10 cellular contexts compared by ENCODE assay signal in the genomic region with DNA sequence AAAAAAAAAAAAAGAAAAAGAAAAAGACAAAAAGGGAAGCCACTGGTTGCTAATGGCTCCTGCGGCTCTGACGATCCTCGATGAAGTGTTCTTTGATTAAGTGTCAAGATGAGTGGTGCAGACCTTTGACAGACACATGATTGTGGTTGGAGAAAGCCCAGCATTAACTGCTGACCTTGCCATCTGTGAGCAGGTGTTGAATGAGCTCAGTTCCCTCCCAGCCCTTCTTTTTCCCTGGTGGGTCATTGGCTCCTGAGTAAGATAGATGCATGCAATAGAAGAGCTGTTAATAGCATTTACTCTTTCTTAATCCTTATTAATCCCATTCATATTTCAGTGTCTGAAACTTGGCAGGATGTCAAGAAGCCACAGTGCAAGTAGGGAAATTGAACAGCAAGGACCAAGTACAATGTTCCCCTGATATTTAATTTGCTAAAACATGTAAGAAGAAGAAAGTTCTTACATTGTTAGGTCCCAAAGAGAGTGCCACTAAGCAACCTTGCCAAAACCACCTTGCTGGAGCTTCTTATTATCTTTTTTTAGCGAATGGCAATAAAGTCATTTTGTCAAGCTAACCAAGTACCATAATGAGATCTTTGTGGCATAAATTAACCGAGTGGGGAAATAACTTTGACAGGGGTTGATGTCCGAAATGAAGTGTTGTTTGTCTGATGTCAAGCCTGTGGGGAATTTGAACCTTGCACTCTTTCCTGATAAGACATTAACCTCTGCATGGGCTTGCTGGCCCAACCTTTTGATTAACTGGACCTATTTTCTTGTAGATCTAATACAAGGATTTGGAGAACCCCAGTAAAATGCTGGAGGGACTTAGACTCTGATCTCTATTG.
DNase-seq lines count a peak whose midpoint lies in the region; ATAC-seq and TF ChIP-seq lines count a peak whose summit lies in the region.
"Had no signal": no experiment of that assay in that cellular context is flagged by ENCODE, and none has a peak within 500 bp of the region (broad histone marks: within the 10 kb centered on the region; RNA-seq: fewer than 3 reads in every experiment).

No MANE protein-coding gene starts in this region.

- H3K36me3 Mint-ChIP-seq in activated CD4-positive, alpha-beta T cell treated with anti-CD3 and anti-CD28 coated beads for 36 hours (ENCODE audit: low read depth), result no peaks in the 10 kb centered on the region

- DNase-seq in COR-L47 (lab: John Stamatoyannopoulos, UW) (peak; percentile 25), IMR-90 (peak; percentile 78), SK-MEL-5 (ENCODE audit: low read depth, low spot score) (peak; percentile 85), lower lobe of right lung (no peak), SK-N-DZ (ENCODE audit: low spot score) (no peak)
- DNase-seq in activated CD4-positive, alpha-beta T cell treated with anti-CD3 and anti-CD28 coated beads for 36 hours, result no peak
- DNase-seq: activated naive CD4-positive, alpha-beta T cell treated with anti-CD3 and anti-CD28 coated beads, Interleukin-2, amount 50 U/mL, for 16 hours; stimulated activated naive CD8-positive, alpha-beta T cell treated with anti-CD3 and anti-CD28 coated beads, Interleukin-15, Interleukin-2, amounts not matched to agents 100 U/mL and 50 U/mL, for 24 hours had no signal

- no peak overlapping the region for H2BK15ac ChIP-seq in IMR-90 (ENCODE audit: low read depth, low read length)

- H3K56ac ChIP-seq in IMR-90 (ENCODE audit: extremely low read depth, insufficient read depth, low read length), result no peak overlapping the region

- ATAC-seq in IMR-90 (ENCODE audit: low read depth) (no peak), lower lobe of right lung (peak; percentile 41 to 46), HG03571 (IDR thresholded peaks at IDR 0.05; ENCODE audit: unreplicated experiment) (no peak), GM18858 (IDR thresholded peaks at IDR 0.05; ENCODE audit: unreplicated experiment) (no peak)
- ATAC-seq in activated CD4-positive, alpha-beta T cell treated with anti-CD3 and anti-CD28 coated beads for 36 hours, result no peak
- ATAC-seq: stimulated activated naive CD8-positive, alpha-beta T cell treated with anti-CD3 and anti-CD28 coated beads, Interleukin-15, Interleukin-2, amounts not matched to agents 100 U/mL and 50 U/mL, for 24 hours had no signal

- no peak overlapping the region for H3K27ac ChIP-seq in IMR-90 (ENCODE audit: insufficient read depth, low read length)
- no peak overlapping the region for H3K27ac ChIP-seq in lower lobe of right lung

- no peak overlapping the region for H3K23ac ChIP-seq in IMR-90 (ENCODE audit: low read depth, low read length)

- no peak overlapping the region for H3K18ac ChIP-seq in IMR-90 (ENCODE audit: low read depth, low read length)

- no peak overlapping the region for H3K4me2 ChIP-seq in IMR-90 (ENCODE audit: low read depth, low read length)

- H3K14ac ChIP-seq in IMR-90 (replicated peaks; ENCODE audit: low read depth, low read length), result no peak overlapping the region

- H3K79me1 ChIP-seq in IMR-90 (ENCODE audit: low read depth in 1 of 2, low read length in 2 of 2), result peaks cover 39 to 73% of the 10 kb centered on the region in 2 experiments

- H3K9me3 Mint-ChIP-seq in activated CD4-positive, alpha-beta T cell treated with anti-CD3 and anti-CD28 coated beads for 36 hours (ENCODE audit: low read depth), result no peaks in the 10 kb centered on the region

- CTCF ChIA-PET in IMR-90 (lab: Yijun Ruan, JAX), result no interaction called here
- CTCF ChIA-PET in activated CD4-positive, alpha-beta T cell treated with anti-CD3 and anti-CD28 coated beads for 36 hours (lab: Charles Lee), result interaction anchor here (0.9 to 2.1 kb wide), 3 partner anchors 10 to 160 kb away, joined by 4 to 8 read pairs (median 8); no protein-coding TSS in a partner anchor

- H4K20me1 ChIP-seq in IMR-90 (ENCODE audit: insufficient read depth, low read length), result peaks cover 42% of the 10 kb centered on the region

- H2AK5ac ChIP-seq in IMR-90 (ENCODE audit: low read depth, low read length), result no peak overlapping the region

- no peak overlapping the region for H2AK9ac ChIP-seq in IMR-90 (replicated peaks; ENCODE audit: low read depth, low read length, poor library complexity)

- H3K4me3 ChIP-seq in IMR-90 (ENCODE audit: insufficient read depth, low read depth, low read length), result no peak overlapping the region
- H3K4me3 ChIP-seq in lower lobe of right lung, result no peak overlapping the region

- no peak overlapping the region for H3K9ac ChIP-seq in IMR-90 (ENCODE audit: low read depth, low read length)

- H4K8ac ChIP-seq in IMR-90 (ENCODE audit: low read depth in 2 of 2, low read length in 2 of 2), result no peak overlapping the region

- in situ Hi-C loops in IMR-90 (cut with MboI; ENCODE audit: low sequenced_read_pairs) (no loop called here), SK-MEL-5 (cut with HindIII; ENCODE audit: low pct_unique_long_range_greater_than_20kb, low sequenced_read_pairs) (no loop called here)

- no peak for TF ChIP-seq RAD21 in IMR-90 (IDR thresholded peaks at IDR 0.05; ENCODE audit: low read length)

- dilution Hi-C loops in IMR-90 (cut with HindIII; ENCODE audit: low sequenced_read_pairs, unreplicated experiment), result no loop called here

- peaks cover 63% of the 10 kb centered on the region for H3K4me1 Mint-ChIP-seq in activated CD4-positive, alpha-beta T cell treated with anti-CD3 and anti-CD28 coated beads for 36 hours

- no peak overlapping the region for H2BK120ac ChIP-seq in IMR-90 (ENCODE audit: low read depth, low read length)

- POLR2A ChIA-PET in IMR-90 (lab: Charles Lee; ENCODE audit: unreplicated experiment), result no interaction called here
- POLR2A ChIA-PET in activated CD4-positive, alpha-beta T cell treated with anti-CD3 and anti-CD28 coated beads for 36 hours (lab: Charles Lee), result interaction anchor here (1.0 kb wide), 1 partner anchor 83 kb away, joined by 3 read pairs; no protein-coding TSS in a partner anchor

- WGBS in IMR-90 (ENCODE audit: extremely low coverage in 2 of 2, insufficient read length in 1 of 2), 2 experiments, result 40% methylated on average over 1 of the region's 6 CpGs; no CpG with 5 or more reads in 1 of the 2 experiments

- no peak overlapping the region for H2BK20ac ChIP-seq in IMR-90 (ENCODE audit: low read depth, low read length)

- no peak overlapping the region for H3K4ac ChIP-seq in IMR-90 (ENCODE audit: low read depth, low read length)

- TF ChIP-seq POLR2A in IMR-90 (IDR thresholded peaks at IDR 0.05; ENCODE audit: low read depth, low read length), result no peak

- no peak overlapping the region for H3K4me3 Mint-ChIP-seq in activated CD4-positive, alpha-beta T cell treated with anti-CD3 and anti-CD28 coated beads for 36 hours

- H2AFZ ChIP-seq in IMR-90 (replicated peaks; ENCODE audit: low read length, poor library complexity), result no peak overlapping the region

- H3K4me1 ChIP-seq in IMR-90 (ENCODE audit: control insufficient read depth, insufficient read depth, low read length), result peaks cover 4% of the 10 kb centered on the region; the same call in 1 of the 2 replicates
- peaks cover 20% of the 10 kb centered on the region for H3K4me1 ChIP-seq in lower lobe of right lung

- H3K36me3 ChIP-seq in IMR-90 (ENCODE audit: control insufficient read depth, insufficient read depth, low read length), result no peaks in the 10 kb centered on the region
- no peaks in the 10 kb centered on the region for H3K36me3 ChIP-seq in lower lobe of right lung

- no peaks in the 10 kb centered on the region for H3K27me3 Mint-ChIP-seq in activated CD4-positive, alpha-beta T cell treated with anti-CD3 and anti-CD28 coated beads for 36 hours

- H2BK5ac ChIP-seq in IMR-90 (ENCODE audit: low read depth, low read length, poor library complexity, severe bottlenecking), result no peak overlapping the region

- no peak overlapping the region for H4K5ac ChIP-seq in IMR-90 (ENCODE audit: low read depth, low read length)

- TF ChIP-seq CTCF in IMR-90 (conservative IDR thresholded peaks at IDR 0.05; ENCODE audit: low read depth, low read length), result no peak
- TF ChIP-seq CTCF in lower lobe of right lung (IDR thresholded peaks at IDR 0.05), result no peak

- no peak overlapping the region for H4K91ac ChIP-seq in IMR-90 (ENCODE audit: insufficient read depth, low read depth, low read length)

- no TSS peak for BruUV-seq in IMR-90 (replicated peaks; lab: Mats Ljungman, UMichigan)

- H3K9me1 ChIP-seq in IMR-90 (ENCODE audit: insufficient read depth, low read length), result peaks cover 24% of the 10 kb centered on the region

- H3K27me3 ChIP-seq in IMR-90 (ENCODE audit: control insufficient read depth, insufficient read depth, low read length), result no peaks in the 10 kb centered on the region
- H3K27me3 ChIP-seq in lower lobe of right lung (ENCODE audit: low read depth), result no peaks in the 10 kb centered on the region

- H3K9me3 ChIP-seq in IMR-90 (ENCODE audit: control insufficient read depth, insufficient read depth, low read length) (no peaks in the 10 kb centered on the region), lower lobe of right lung (no peaks in the 10 kb centered on the region)

- intact Hi-C loops in IMR-90 (cut with micrococcal nuclease), result no loop called here
- intact Hi-C loops in lower lobe of right lung (cut with DNase I), result no loop called here
- intact Hi-C loops in activated CD4-positive, alpha-beta T cell treated with anti-CD3 and anti-CD28 coated beads for 36 hours (cut with DNase I, micrococcal nuclease), result no loop called here

- no peak overlapping the region for H3K27ac Mint-ChIP-seq in activated CD4-positive, alpha-beta T cell treated with anti-CD3 and anti-CD28 coated beads for 36 hours

TF ChIP-seq in IMR-90, 13 proteins besides CTCF, POLR2A, EP300 and RAD21:
- TF ChIP-seq MAFK (IDR thresholded peaks at IDR 0.05; ENCODE audit: low read depth, low read length), result peak; percentile 53; the same call in 1 of the 2 replicates
- TF ChIP-seq, protein P1, sequence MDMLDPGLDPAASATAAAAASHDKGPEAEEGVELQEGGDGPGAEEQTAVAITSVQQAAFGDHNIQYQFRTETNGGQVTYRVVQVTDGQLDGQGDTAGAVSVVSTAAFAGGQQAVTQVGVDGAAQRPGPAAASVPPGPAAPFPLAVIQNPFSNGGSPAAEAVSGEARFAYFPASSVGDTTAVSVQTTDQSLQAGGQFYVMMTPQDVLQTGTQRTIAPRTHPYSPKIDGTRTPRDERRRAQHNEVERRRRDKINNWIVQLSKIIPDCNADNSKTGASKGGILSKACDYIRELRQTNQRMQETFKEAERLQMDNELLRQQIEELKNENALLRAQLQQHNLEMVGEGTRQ (IDR thresholded peaks at IDR 0.05; ENCODE audit: low read depth, low read length), result no peak

Comparison
In these comparisons a context has a peak if more than half of its experiments do, and no peak if none do; other contexts are left out.
1. DNase-seq: peak in COR-L47 (single experiment), IMR-90 (single experiment) and SK-MEL-5 (single experiment); none in lower lobe of right lung (single experiment), SK-N-DZ (single experiment) and activated CD4-positive, alpha-beta T cell treated with anti-CD3 and anti-CD28 coated beads for 36 hours (single experiment).
2. ATAC-seq: peak in lower lobe of right lung (2 of 2); none in IMR-90 (single experiment), HG03571 (single experiment), GM18858 (single experiment) and activated CD4-positive, alpha-beta T cell treated with anti-CD3 and anti-CD28 coated beads for 36 hours (single experiment).